ENCODE assay signal across 12 cellular contexts in genomic region chr10:42865716-42866114, GRCh38.
A peak's percentile ranks its signal among the peaks of the same experiment; 100 is the strongest.
DNase-seq lines count a peak whose midpoint lies in the region; ATAC-seq and TF ChIP-seq lines count a peak whose summit lies in the region.
"Had no signal": no experiment of that assay in that cellular context is flagged by ENCODE, and none has a peak within 500 bp of the region (broad histone marks: within the 10 kb centered on the region; RNA-seq: fewer than 3 reads in every experiment).

No MANE protein-coding gene starts in this region.

- no peak overlapping the region for H3K4me2 ChIP-seq in parathyroid adenoma (ENCODE audit: low read length)

- H3K36me3 ChIP-seq in left ventricle myocardium inferior (no peaks in the 10 kb centered on the region), esophagus muscularis mucosa (no peaks in the 10 kb centered on the region), parathyroid adenoma (ENCODE audit: control insufficient read depth, insufficient read depth, low read length) (no peaks in the 10 kb centered on the region)
- H3K36me3 ChIP-seq: BLaER1 had no signal

- intact Hi-C loops in left ventricle myocardium inferior (cut with micrococcal nuclease) (loop anchor here (5.0 kb wide), 1 partner anchor 242 kb away; no protein-coding TSS in a partner anchor), right cardiac atrium (cut with DNase I) (loop anchor here (2.0 to 10.0 kb wide), 4 partner anchors 239 to 242 kb away; no protein-coding TSS in a partner anchor), esophagus muscularis mucosa (cut with DNase I) (no loop called here)

- peak overlapping the region; percentile 68 for H2AFZ ChIP-seq in parathyroid adenoma

- no peak for DNase-seq in left ventricle myocardium inferior
- no peak for DNase-seq in right cardiac atrium
- DNase-seq in esophagus muscularis mucosa (ENCODE audit: extremely low spot score), result peak; percentile 50
- DNase-seq in HK-2 (ENCODE audit: unreplicated experiment), result no peak
- DNase-seq in H4 (ENCODE audit: low spot score), result no peak
- DNase-seq in COLO668 (lab: John Stamatoyannopoulos, UW; ENCODE audit: unreplicated experiment), result no peak
- DNase-seq: 8988T; AML-193; CD8-positive, alpha-beta memory T cell had no signal

- no peak overlapping the region for H3K9ac ChIP-seq in parathyroid adenoma
- H3K9ac ChIP-seq: BLaER1 had no signal

- no peak for TF ChIP-seq EP300 in esophagus muscularis mucosa (IDR thresholded peaks at IDR 0.05)

- 37% methylated on average over 18 of the region's 18 CpGs for WGBS in right cardiac atrium
- WGBS in esophagus muscularis mucosa, result 67% methylated on average over 7 of the region's 18 CpGs

- ATAC-seq in right cardiac atrium, result no peak

- H3K4me3 ChIP-seq in left ventricle myocardium inferior (peak overlapping the region; percentile 56), right cardiac atrium (ENCODE audit: low read length) (no peak overlapping the region), esophagus muscularis mucosa (peak overlapping the region in 1 of 4 donors; percentile 37), parathyroid adenoma (ENCODE audit: low read depth, low read length) (no peak overlapping the region)
- H3K4me3 ChIP-seq: BLaER1 had no signal

- H3K9me3 ChIP-seq in left ventricle myocardium inferior (replicated peaks) (no peaks in the 10 kb centered on the region), right cardiac atrium (ENCODE audit: control insufficient read depth, low read length) (no peaks in the 10 kb centered on the region), esophagus muscularis mucosa (no peaks in the 10 kb centered on the region), parathyroid adenoma (ENCODE audit: control insufficient read depth, low read length) (no peaks in the 10 kb centered on the region)
- H3K9me3 ChIP-seq: BLaER1 had no signal

- TF ChIP-seq CTCF in left ventricle myocardium inferior (IDR thresholded peaks at IDR 0.05; ENCODE audit: borderline replicate concordance) (no peak), esophagus muscularis mucosa (IDR thresholded peaks at IDR 0.05) (no peak), parathyroid adenoma (IDR thresholded peaks at IDR 0.05) (no peak)

- H3K4me1 ChIP-seq in left ventricle myocardium inferior (peaks cover 17% of the 10 kb centered on the region), right cardiac atrium (ENCODE audit: control insufficient read depth, insufficient read depth, low read length) (no peaks in the 10 kb centered on the region), esophagus muscularis mucosa (peaks cover 10 to 13% (median 13%) of the 10 kb centered on the region in 4 donors), parathyroid adenoma (no peaks in the 10 kb centered on the region)

- H3K27ac ChIP-seq in left ventricle myocardium inferior (replicated peaks) (no peak overlapping the region), right cardiac atrium (ENCODE audit: low read length) (no peak overlapping the region), esophagus muscularis mucosa (replicated peaks in 1 of 4) (no peak overlapping the region), parathyroid adenoma (no peak overlapping the region)
- H3K27ac ChIP-seq: BLaER1, HL-60 had no signal

- no peak for TF ChIP-seq POLR2A in esophagus muscularis mucosa (IDR thresholded peaks at IDR 0.05; ENCODE audit: low read depth)

- H3K79me2 ChIP-seq in parathyroid adenoma, result no peaks in the 10 kb centered on the region

- H3K27me3 ChIP-seq in left ventricle myocardium inferior (ENCODE audit: low read depth) (peaks cover 59% of the 10 kb centered on the region), right cardiac atrium (ENCODE audit: control insufficient read depth, insufficient read depth) (no peaks in the 10 kb centered on the region), esophagus muscularis mucosa (peaks cover 0 to 54% (median 5%) of the 10 kb centered on the region in 4 donors), parathyroid adenoma (ENCODE audit: control insufficient read depth, insufficient read depth, low read length) (no peaks in the 10 kb centered on the region)
- H3K27me3 ChIP-seq: BLaER1 had no signal
